In the genomic region with DNA sequence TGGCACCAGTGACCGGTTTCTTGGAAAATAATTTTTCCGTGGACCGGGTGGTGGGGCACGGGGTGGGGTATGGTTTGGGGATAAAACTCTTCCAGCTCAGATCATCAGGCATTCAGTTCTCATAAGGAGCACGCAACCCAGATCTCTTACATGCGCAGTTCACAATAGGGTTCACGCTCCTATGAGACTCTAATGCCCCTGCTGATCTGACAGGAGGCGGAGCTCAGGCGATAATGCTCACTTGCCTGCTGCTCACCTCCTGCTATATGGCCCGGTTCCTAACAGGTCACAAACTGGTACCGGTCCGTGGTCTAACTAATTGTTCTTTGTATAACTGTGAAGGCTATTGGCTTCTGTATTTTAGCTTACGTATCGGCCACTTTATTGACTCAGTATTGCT, we compare ENCODE assay signal across 20 cellular contexts. TPM values are rescaled to one million over a fixed set of nuclear protein-coding genes. Genes with fewer than 3 reads are reported as not detected.
"Had no signal": no experiment of that assay in that cellular context is flagged by ENCODE, and none has a peak within 500 bp of the region (broad histone marks: within the 10 kb centered on the region; RNA-seq: fewer than 3 reads in every experiment).

No MANE protein-coding gene starts in this region.

- H3K27me3 ChIP-seq: sigmoid colon, thyroid gland, upper lobe of left lung, uterus had no signal

- H3K27ac Mint-ChIP-seq: naive thymus-derived CD8-positive, alpha-beta T cell had no signal

- DNase-seq: cortex of kidney; dorsolateral prefrontal cortex; effector memory CD4-positive, alpha-beta T cell; esophagus squamous epithelium; foreskin fibroblast; left colon; mammary epithelial cell; mucosa of descending colon; naive thymus-derived CD8-positive, alpha-beta T cell; posterior cingulate gyrus; sigmoid colon; stimulated activated CD4-positive, alpha-beta T cell treated with anti-CD3 and anti-CD28 coated beads, Interleukin-2, amount 100 ng/mL, for 48 hours; stimulated activated naive CD4-positive, alpha-beta T cell treated with Interleukin-2 at 50 U/mL for 16 hours; thyroid gland; uterus had no signal

- H3K4me1 ChIP-seq: esophagus squamous epithelium, sigmoid colon, suprapubic skin, thyroid gland, upper lobe of left lung, uterus had no signal

- H3K4me3 Mint-ChIP-seq: naive thymus-derived CD8-positive, alpha-beta T cell had no signal

- H3K4me1 Mint-ChIP-seq: naive thymus-derived CD8-positive, alpha-beta T cell had no signal

- H3K36me3 ChIP-seq: esophagus squamous epithelium, neutrophil, sigmoid colon, suprapubic skin, thyroid gland, upper lobe of left lung, uterus had no signal

- H3K9me3 ChIP-seq: esophagus squamous epithelium, mucosa of descending colon, neutrophil, thyroid gland, upper lobe of left lung, uterus had no signal

- H3K27ac ChIP-seq: dorsolateral prefrontal cortex, epithelial cell of prostate, esophagus squamous epithelium, neutrophil, sigmoid colon, skin epidermis, suprapubic skin, thyroid gland, upper lobe of left lung, uterus had no signal

- H3K4me3 ChIP-seq: dorsolateral prefrontal cortex, esophagus squamous epithelium, mucosa of descending colon, sigmoid colon, skin epidermis, suprapubic skin, thyroid gland, upper lobe of left lung, uterus had no signal

RNA-seq across cellular contexts. Expression of a gene that starts 51.7 kb away (rescaled TPM):
- total RNA-seq: naive thymus-derived CD8-positive, alpha-beta T cell had no signal
- polyA plus RNA-seq: naive thymus-derived CD8-positive, alpha-beta T cell had no signal
